In genomic region chr11:62420882-62421281, GRCh38 we compare ENCODE assay signal across 1 cellular context.
TF ChIP-seq lines count a peak whose summit lies in the region.

No MANE protein-coding gene starts in this region.

TF ChIP-seq in IMR-90, 13 proteins besides CTCF, POLR2A, EP300 and RAD21:
- TF ChIP-seq, protein P1, sequence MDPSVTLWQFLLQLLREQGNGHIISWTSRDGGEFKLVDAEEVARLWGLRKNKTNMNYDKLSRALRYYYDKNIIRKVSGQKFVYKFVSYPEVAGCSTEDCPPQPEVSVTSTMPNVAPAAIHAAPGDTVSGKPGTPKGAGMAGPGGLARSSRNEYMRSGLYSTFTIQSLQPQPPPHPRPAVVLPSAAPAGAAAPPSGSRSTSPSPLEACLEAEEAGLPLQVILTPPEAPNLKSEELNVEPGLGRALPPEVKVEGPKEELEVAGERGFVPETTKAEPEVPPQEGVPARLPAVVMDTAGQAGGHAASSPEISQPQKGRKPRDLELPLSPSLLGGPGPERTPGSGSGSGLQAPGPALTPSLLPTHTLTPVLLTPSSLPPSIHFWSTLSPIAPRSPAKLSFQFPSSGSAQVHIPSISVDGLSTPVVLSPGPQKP (IDR thresholded peaks at IDR 0.05; ENCODE audit: borderline replicate concordance, low read depth, low read length), result no peak
- TF ChIP-seq CHD1 (IDR thresholded peaks at IDR 0.05; ENCODE audit: low read depth, low read length), result no peak
- TF ChIP-seq RFX5 (IDR thresholded peaks at IDR 0.05; ENCODE audit: low read depth, low read length), result no peak
- no peak for TF ChIP-seq MAZ (IDR thresholded peaks at IDR 0.05; ENCODE audit: borderline replicate concordance, low read depth, low read length)
- TF ChIP-seq FOS (IDR thresholded peaks at IDR 0.05; ENCODE audit: low read depth, low read length), result no peak
- no peak for TF ChIP-seq USF2 (IDR thresholded peaks at IDR 0.05; ENCODE audit: low read depth, low read length)
- TF ChIP-seq RCOR1 (IDR thresholded peaks at IDR 0.05; ENCODE audit: insufficient replicate concordance, low read length), result no peak
- no peak for TF ChIP-seq SMC3 (IDR thresholded peaks at IDR 0.05; ENCODE audit: low read depth, low read length)
- TF ChIP-seq NFE2L2 (IDR thresholded peaks at IDR 0.05; ENCODE audit: low read depth, low read length), result no peak
- no peak for TF ChIP-seq CEBPB (IDR thresholded peaks at IDR 0.05; ENCODE audit: low read depth, low read length)
- no peak for TF ChIP-seq BHLHE40 (IDR thresholded peaks at IDR 0.05; ENCODE audit: low read depth, low read length)
- no peak for TF ChIP-seq MAFK (IDR thresholded peaks at IDR 0.05; ENCODE audit: low read depth, low read length)
- no peak for TF ChIP-seq MXI1 (IDR thresholded peaks at IDR 0.05; ENCODE audit: borderline replicate concordance, low read depth, low read length)
